ENCODE assay signal across 8 cellular contexts in the genomic region with DNA sequence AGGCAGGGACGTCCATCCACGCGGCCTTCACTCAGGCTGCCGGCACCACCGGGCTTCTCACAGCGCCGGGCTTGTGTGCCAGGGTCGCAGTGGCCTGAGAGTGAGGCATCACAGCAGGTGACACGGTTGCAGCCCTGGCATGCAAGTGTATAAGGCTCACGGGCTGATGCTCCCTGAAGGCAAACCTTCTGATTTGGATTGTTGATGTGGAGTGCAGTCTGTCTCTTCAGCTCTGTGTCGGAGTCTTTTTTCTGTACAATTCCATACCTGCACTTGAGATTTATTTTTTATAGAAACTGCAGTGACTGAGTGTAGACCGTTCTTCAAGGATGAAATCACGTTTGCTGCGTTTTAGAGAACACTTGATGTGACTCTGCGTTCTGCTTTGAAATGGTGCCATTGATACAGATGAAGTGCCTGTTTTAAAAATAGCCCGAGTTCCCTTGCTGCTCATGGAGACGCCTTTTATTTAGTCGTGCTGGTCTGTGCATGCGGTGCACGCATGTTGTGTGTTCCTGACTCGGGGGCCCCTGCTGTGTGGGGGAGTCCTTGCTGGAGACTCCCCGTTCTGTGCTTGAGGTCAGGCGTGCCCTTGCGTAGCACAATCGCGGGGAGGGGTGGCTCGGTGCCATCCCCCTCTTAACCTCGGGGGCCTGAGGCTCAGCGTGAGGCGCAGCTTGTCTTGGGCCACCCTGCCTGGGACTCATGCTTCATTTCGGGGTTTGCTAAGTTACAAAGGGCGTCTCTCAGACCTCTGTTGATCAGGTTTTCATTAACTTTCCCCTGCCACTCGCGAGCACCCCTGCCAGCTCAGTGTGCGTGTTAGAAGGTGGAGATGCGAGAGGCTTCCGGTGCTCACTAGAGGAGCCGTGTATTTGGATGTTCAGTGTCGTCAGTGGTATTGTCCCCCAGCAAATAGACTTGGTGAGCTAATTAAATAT. TPM values are rescaled to one million over a fixed set of nuclear protein-coding genes. Genes with fewer than 3 reads are reported as not detected.
DNase-seq lines count a peak whose midpoint lies in the region; ATAC-seq and TF ChIP-seq lines count a peak whose summit lies in the region.

No MANE protein-coding gene starts in this region.

- H3K27me3 ChIP-seq in lower lobe of right lung (ENCODE audit: low read depth) (no peaks in the 10 kb centered on the region), tibial nerve (no peaks in the 10 kb centered on the region), SJCRH30 (no peaks in the 10 kb centered on the region), gastroesophageal sphincter (no peaks in the 10 kb centered on the region)

- intact Hi-C loops in lower lobe of right lung (cut with DNase I): no loop called here

- TF ChIP-seq EP300 in tibial nerve (IDR thresholded peaks at IDR 0.05): no peak
- no peak for TF ChIP-seq EP300 in gastroesophageal sphincter (IDR thresholded peaks at IDR 0.05)

- TF ChIP-seq POLR2A in tibial nerve (IDR thresholded peaks at IDR 0.05): no peak
- no peak for TF ChIP-seq POLR2A in gastroesophageal sphincter (IDR thresholded peaks at IDR 0.05)

- H3K4me3 ChIP-seq in lower lobe of right lung: no peak overlapping the region
- no peak overlapping the region for H3K4me3 ChIP-seq in tibial nerve
- no peak overlapping the region for H3K4me3 ChIP-seq in SJCRH30
- H3K4me3 ChIP-seq in gastroesophageal sphincter: no peak overlapping the region

- H3K27ac ChIP-seq in lower lobe of right lung (no peak overlapping the region), tibial nerve (peak overlapping the region in 1 of 4 donors; percentile 76), SJCRH30 (no peak overlapping the region), gastroesophageal sphincter (no peak overlapping the region)

- WGBS in tibial nerve, 2 donors: 80 to 82% methylated on average over 37 to 39 of the region's 39 CpGs
- 88 to 95% methylated on average over 6 to 8 of the region's 39 CpGs for WGBS in gastroesophageal sphincter (ENCODE audit: low coverage in 1 of 2), 2 donors

- ATAC-seq in GM18511 (IDR thresholded peaks at IDR 0.05; ENCODE audit: unreplicated experiment): peak; percentile 71
- peak; percentile 62 for ATAC-seq in GM21423 (IDR thresholded peaks at IDR 0.05; ENCODE audit: unreplicated experiment)
- peak; percentile 44 for ATAC-seq in HG03457 (IDR thresholded peaks at IDR 0.05; ENCODE audit: unreplicated experiment)
- peak; percentile 30 to 51 for ATAC-seq in lower lobe of right lung
- ATAC-seq in gastroesophageal sphincter: no peak

- TF ChIP-seq CTCF in lower lobe of right lung (IDR thresholded peaks at IDR 0.05) (no peak), tibial nerve (IDR thresholded peaks at IDR 0.05) (no peak), gastroesophageal sphincter (IDR thresholded peaks at IDR 0.05) (no peak)

- peaks cover 27% of the 10 kb centered on the region for H3K4me1 ChIP-seq in lower lobe of right lung
- H3K4me1 ChIP-seq in tibial nerve: no peaks in the 10 kb centered on the region
- no peaks in the 10 kb centered on the region for H3K4me1 ChIP-seq in SJCRH30
- H3K4me1 ChIP-seq in gastroesophageal sphincter: no peaks in the 10 kb centered on the region

- H3K36me3 ChIP-seq in lower lobe of right lung (peaks cover 52% of the 10 kb centered on the region), tibial nerve (peaks cover 0 to 70% (median 0%) of the 10 kb centered on the region in 3 donors), SJCRH30 (no peaks in the 10 kb centered on the region; the same call in 1 of the 2 replicates), gastroesophageal sphincter (peaks cover 0 to 65% of the 10 kb centered on the region in 2 donors)

- H3K9me3 ChIP-seq in lower lobe of right lung (no peaks in the 10 kb centered on the region), tibial nerve (no peaks in the 10 kb centered on the region), SJCRH30 (replicated peaks) (no peaks in the 10 kb centered on the region), gastroesophageal sphincter (no peaks in the 10 kb centered on the region)

- DNase-seq in lower lobe of right lung (peak; percentile 51), tibial nerve (ENCODE audit: low spot score in 2 of 2) (no peak), KG1 (lab: John Stamatoyannopoulos, UW) (no peak), SJCRH30 (no peak)

RNA-seq across cellular contexts. Expression of gene AMN, which starts 21.6 kb away (rescaled TPM):
- 13.7 TPM for total RNA-seq in lower lobe of right lung
- under 1 TPM in 1 of 4 donors, not detected in 3; 0.21 TPM for total RNA-seq in tibial nerve
- total RNA-seq in SJCRH30 (2014; rRNA removed; shearing (Covaris generic)): not detected in 2 replicates
- under 1 TPM in 1 of 4 donors, not detected in 3; 0.59 TPM for total RNA-seq in gastroesophageal sphincter
